Comparison of ENCODE assay signal across 11 cellular contexts in the genomic region with DNA sequence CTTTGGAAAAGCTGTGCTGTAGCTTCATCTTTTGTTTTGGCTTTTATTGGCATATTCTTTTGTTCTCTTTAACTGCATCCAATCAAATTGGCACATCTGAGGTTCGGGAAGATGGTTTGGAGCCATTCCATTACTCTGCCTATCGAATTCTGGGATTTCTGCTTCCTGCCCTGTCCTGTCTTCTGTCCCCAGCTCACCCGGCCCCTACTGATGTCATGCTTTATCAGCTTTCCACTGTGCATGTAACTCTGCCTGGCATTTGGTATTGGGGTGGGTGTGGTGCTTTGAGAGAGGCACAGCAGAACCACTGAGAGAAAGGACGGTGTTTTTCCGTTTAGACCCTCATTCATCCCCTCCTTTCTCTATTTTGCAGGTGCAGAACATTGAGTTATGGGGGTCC.
"Had no signal": no experiment of that assay in that cellular context is flagged by ENCODE, and none has a peak within 500 bp of the region (broad histone marks: within the 10 kb centered on the region; RNA-seq: fewer than 3 reads in every experiment).

No MANE protein-coding gene starts in this region.

- H3K27ac ChIP-seq: prostate gland, stomach, testis had no signal

- H3K27ac Mint-ChIP-seq: activated naive CD8-positive, alpha-beta T cell treated with anti-CD3 and anti-CD28 coated beads, Interleukin-2, amount 10 ng/mL, durations not matched to agents 7 days and 5 days had no signal

- DNase-seq: activated CD4-positive, CD25-positive, alpha-beta regulatory T cell treated with anti-CD3 and anti-CD28 coated beads, Interleukin-2, amount 50 U/mL, for 72 hours; activated naive CD4-positive, alpha-beta T cell; activated naive CD8-positive, alpha-beta T cell treated with anti-CD3 and anti-CD28 coated beads, Interleukin-2, amount 10 ng/mL, durations not matched to agents 7 days and 5 days; anterior cingulate cortex; hippocampal formation; kidney; stimulated activated CD4-positive, alpha-beta T cell treated with anti-CD3 and anti-CD28 coated beads, Interleukin-2, amount 100 ng/mL, for 24 hours; stomach; T-helper 1 cell; testis had no signal

- H3K4me3 Mint-ChIP-seq: activated naive CD8-positive, alpha-beta T cell treated with anti-CD3 and anti-CD28 coated beads, Interleukin-2, amount 10 ng/mL, durations not matched to agents 7 days and 5 days had no signal

- H3K27me3 ChIP-seq: stomach, testis had no signal

- H3K9me3 Mint-ChIP-seq: activated naive CD8-positive, alpha-beta T cell treated with anti-CD3 and anti-CD28 coated beads, Interleukin-2, amount 10 ng/mL, durations not matched to agents 7 days and 5 days had no signal

- H3K4me3 ChIP-seq: prostate gland, stomach, testis had no signal

- H3K4me1 ChIP-seq: prostate gland had no signal

- H3K36me3 ChIP-seq: prostate gland, stomach had no signal

- H3K9me3 ChIP-seq: prostate gland, stomach, testis had no signal

- H3K36me3 Mint-ChIP-seq: activated naive CD8-positive, alpha-beta T cell treated with anti-CD3 and anti-CD28 coated beads, Interleukin-2, amount 10 ng/mL, durations not matched to agents 7 days and 5 days had no signal
